8 cellular contexts compared by ENCODE assay signal in the genomic region with DNA sequence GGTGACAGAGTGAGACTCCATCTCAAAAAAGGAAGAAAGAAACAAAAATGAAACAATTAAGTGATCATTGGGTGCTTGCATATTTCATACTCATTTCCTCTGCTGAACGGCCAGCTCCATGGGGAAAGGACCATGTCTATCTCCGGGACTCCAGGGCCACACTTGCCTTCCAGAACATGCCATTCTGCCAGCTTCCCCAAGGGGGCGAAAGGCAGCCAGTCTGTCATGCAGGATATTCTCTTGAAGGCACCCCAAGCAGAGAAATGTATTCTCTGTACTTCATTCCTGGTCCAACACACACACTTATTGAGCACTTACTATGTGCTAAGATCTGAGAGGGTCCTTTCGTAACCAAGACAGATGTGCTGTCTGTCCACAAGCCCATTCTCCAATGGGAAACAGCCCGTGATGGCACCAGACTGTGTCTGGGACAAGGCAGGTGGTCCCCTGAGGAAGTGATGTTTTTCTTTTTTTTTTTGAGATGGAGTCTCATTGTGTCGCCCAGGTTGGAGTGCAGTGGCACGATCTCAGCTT.
A peak's percentile ranks its signal among the peaks of the same experiment; 100 is the strongest.
DNase-seq lines count a peak whose midpoint lies in the region; ATAC-seq and TF ChIP-seq lines count a peak whose summit lies in the region.

No MANE protein-coding gene starts in this region.

- ATAC-seq in RWPE2 (ENCODE audit: low read depth) = no peak
- no peak for ATAC-seq in effector memory CD8-positive, alpha-beta T cell (replicated peaks)
- ATAC-seq in GM19328 (IDR thresholded peaks at IDR 0.05; ENCODE audit: unreplicated experiment) = no peak

- no peaks in the 10 kb centered on the region for H3K9me3 Mint-ChIP-seq in effector memory CD8-positive, alpha-beta T cell

- no peak overlapping the region for H3K27ac Mint-ChIP-seq in effector memory CD8-positive, alpha-beta T cell

- peaks cover 15 to 18% of the 10 kb centered on the region in 2 donors for H3K4me1 Mint-ChIP-seq in effector memory CD8-positive, alpha-beta T cell (ENCODE audit: low read depth in 2 of 2)

- H3K27me3 Mint-ChIP-seq in effector memory CD8-positive, alpha-beta T cell = no peaks in the 10 kb centered on the region

- H3K27ac ChIP-seq in RWPE2 (ENCODE audit: poor library complexity, severe bottlenecking) = no peak overlapping the region

- H3K36me3 Mint-ChIP-seq in effector memory CD8-positive, alpha-beta T cell (ENCODE audit: insufficient read depth) = no peaks in the 10 kb centered on the region

- H3K9me3 ChIP-seq in RWPE2 (ENCODE audit: severe bottlenecking) = no peaks in the 10 kb centered on the region

- H3K4me3 Mint-ChIP-seq in effector memory CD8-positive, alpha-beta T cell = no peak overlapping the region

- DNase-seq in activated effector memory CD4-positive, alpha-beta T cell treated with anti-CD3 and anti-CD28 coated beads, Interleukin-2, amount 50 U/mL, for 16 hours = peak; percentile 76
- DNase-seq in activated effector memory CD4-positive, alpha-beta T cell treated with Interleukin-2 at 50 U/mL for 16 hours = no peak
- no peak for DNase-seq in RWPE2 (ENCODE audit: low spot score)
- peak; percentile 15 to 32 (median 19) for DNase-seq in effector memory CD8-positive, alpha-beta T cell
- DNase-seq in stimulated activated CD4-positive, alpha-beta T cell treated with anti-CD3 and anti-CD28 coated beads, Interleukin-1b, Interleukin-23, amount 100 ng/mL, for 48 hours = peak; percentile 41
- DNase-seq in NCI-H1092 treated with DMSO at 0.1 percent for 48 hours (lab: John Stamatoyannopoulos, UW) = no peak
- DNase-seq in NCI-H146 (lab: John Stamatoyannopoulos, UW) = no peak

- peak; percentile 19 for TF ChIP-seq CTCF in RWPE2 (IDR thresholded peaks at IDR 0.05; ENCODE audit: poor library complexity, severe bottlenecking)

- H3K27me3 ChIP-seq in RWPE2 (ENCODE audit: insufficient read depth, poor library complexity, severe bottlenecking) = no peaks in the 10 kb centered on the region

- H3K4me3 ChIP-seq in RWPE2 (ENCODE audit: severe bottlenecking) = no peak overlapping the region

- H3K36me3 ChIP-seq in RWPE2 (ENCODE audit: low read depth) = no peaks in the 10 kb centered on the region

- H3K4me1 ChIP-seq in RWPE2 (ENCODE audit: insufficient read depth, poor library complexity, severe bottlenecking) = no peaks in the 10 kb centered on the region

Comparison
In these comparisons a context has a peak if more than half of its experiments do, and no peak if none do; other contexts are left out.
1. DNase-seq: peak in activated effector memory CD4-positive, alpha-beta T cell treated with anti-CD3 and anti-CD28 coated beads, Interleukin-2, amount 50 U/mL, for 16 hours (single experiment), effector memory CD8-positive, alpha-beta T cell (3 of 3) and stimulated activated CD4-positive, alpha-beta T cell treated with anti-CD3 and anti-CD28 coated beads, Interleukin-1b, Interleukin-23, amount 100 ng/mL, for 48 hours (single experiment); none in activated effector memory CD4-positive, alpha-beta T cell treated with Interleukin-2 at 50 U/mL for 16 hours (single experiment), RWPE2 (single experiment), NCI-H1092 treated with DMSO at 0.1 percent for 48 hours (single experiment) and NCI-H146 (single experiment).